25 cellular contexts compared by ENCODE assay signal in genomic region chr11:17116121-17116520, GRCh38.
"Had no signal": no experiment of that assay in that cellular context is flagged by ENCODE, and none has a peak within 500 bp of the region (broad histone marks: within the 10 kb centered on the region; RNA-seq: fewer than 3 reads in every experiment).

No MANE protein-coding gene starts in this region.

- H3K36me3 ChIP-seq: prostate gland had no signal

- H3K27me3 Mint-ChIP-seq: memory B cell; stimulated activated naive B cell treated with anti-CD40 and anti-IgM and Interleukin-4, amounts not matched to agents 10 μg/mL and 1 μg/mL and 100 μg/mL, for 72 hours; stimulated activated naive CD8-positive, alpha-beta T cell treated with anti-CD3 and anti-CD28 coated beads, Interleukin-15, amount 100 ng/mL, for 72 hours had no signal

- ATAC-seq: foreskin keratinocyte; left cardiac atrium; lower lobe of right lung; pancreas; right lobe of liver; stimulated activated naive B cell treated with anti-CD40 and anti-IgM and Interleukin-4, amounts not matched to agents 10 μg/mL and 1 μg/mL and 100 μg/mL, for 72 hours; stimulated activated naive CD8-positive, alpha-beta T cell treated with anti-CD3 and anti-CD28 coated beads, Interleukin-15, amount 100 ng/mL, for 72 hours; upper lobe of right lung had no signal

- H3K4me3 Mint-ChIP-seq: endodermal cell; memory B cell; mesothelial cell of epicardium; nephron; stimulated activated naive B cell treated with anti-CD40 and anti-IgM and Interleukin-4, amounts not matched to agents 10 μg/mL and 1 μg/mL and 100 μg/mL, for 72 hours; stimulated activated naive CD8-positive, alpha-beta T cell treated with anti-CD3 and anti-CD28 coated beads, Interleukin-15, amount 100 ng/mL, for 72 hours had no signal

- H3K9me3 ChIP-seq: left ventricle myocardium inferior, lower lobe of right lung, pancreas, prostate gland, right lobe of liver, spleen, testis, tibial nerve, upper lobe of right lung, vagina had no signal

- H3K4me1 Mint-ChIP-seq: endodermal cell; memory B cell; mesothelial cell of epicardium; nephron; stimulated activated naive B cell treated with anti-CD40 and anti-IgM and Interleukin-4, amounts not matched to agents 10 μg/mL and 1 μg/mL and 100 μg/mL, for 72 hours; stimulated activated naive CD8-positive, alpha-beta T cell treated with anti-CD3 and anti-CD28 coated beads, Interleukin-15, amount 100 ng/mL, for 72 hours had no signal

- H3K4me1 ChIP-seq: foreskin keratinocyte, left ventricle myocardium inferior, lower lobe of right lung, pancreas, prostate gland, right lobe of liver, spleen, testis, tibial nerve, upper lobe of right lung, vagina had no signal

- DNase-seq: dermis blood vessel endothelial cell; endodermal cell; erythroblast; foreskin keratinocyte; kidney; left cardiac atrium; left ventricle myocardium inferior; lower lobe of right lung; occipital lobe; pancreas; right lobe of liver; spleen; stimulated activated CD4-positive, alpha-beta T cell treated with anti-CD3 and anti-CD28 coated beads, Interleukin-2, amount 100 ng/mL, for 24 hours; stimulated activated CD4-positive, alpha-beta T cell treated with anti-CD3 and anti-CD28 coated beads, Interleukin-4, amount 100 ng/mL, for 4 hours; stimulated activated naive B cell treated with anti-CD40 and anti-IgM and Interleukin-4, amounts not matched to agents 10 μg/mL and 1 μg/mL and 100 μg/mL, for 72 hours; stimulated activated naive CD8-positive, alpha-beta T cell treated with anti-CD3 and anti-CD28 coated beads, Interleukin-15, amount 100 ng/mL, for 72 hours; testis; upper lobe of right lung had no signal

- H3K27me3 ChIP-seq: foreskin keratinocyte, pancreas, right lobe of liver, spleen, testis, tibial nerve, upper lobe of right lung, vagina had no signal

- FAIRE-seq: endothelial cell of umbilical vein, kidney, pancreas had no signal

- H3K27ac ChIP-seq: foreskin keratinocyte, left ventricle myocardium inferior, lower lobe of right lung, pancreas, prostate gland, right lobe of liver, spleen, testis, tibial nerve, upper lobe of right lung, vagina had no signal

- H3K27ac Mint-ChIP-seq: endodermal cell; memory B cell; mesothelial cell of epicardium; nephron; stimulated activated naive CD8-positive, alpha-beta T cell treated with anti-CD3 and anti-CD28 coated beads, Interleukin-15, amount 100 ng/mL, for 72 hours had no signal

- H3K4me3 ChIP-seq: left ventricle myocardium inferior, lower lobe of right lung, pancreas, prostate gland, right lobe of liver, spleen, testis, tibial nerve, upper lobe of right lung, vagina had no signal

- H3K9me3 Mint-ChIP-seq: endodermal cell; memory B cell; nephron; stimulated activated naive B cell treated with anti-CD40 and anti-IgM and Interleukin-4, amounts not matched to agents 10 μg/mL and 1 μg/mL and 100 μg/mL, for 72 hours; stimulated activated naive CD8-positive, alpha-beta T cell treated with anti-CD3 and anti-CD28 coated beads, Interleukin-15, amount 100 ng/mL, for 72 hours had no signal
